Comparison of ENCODE assay signal across 8 cellular contexts in genomic region chr1:11272842-11273594, GRCh38. TPM values are rescaled to one million over a fixed set of nuclear protein-coding genes. Genes with fewer than 3 reads are reported as not detected.
DNase-seq lines count a peak whose midpoint lies in the region; ATAC-seq and TF ChIP-seq lines count a peak whose summit lies in the region.

Gene UBIAD1 (plus strand): TSS chr1:11273198. CDS start chr1:11273532, 334 bp downstream.

- peaks cover 27% of the 10 kb centered on the region for H3K4me1 Mint-ChIP-seq in CD14-positive monocyte

- no peaks in the 10 kb centered on the region for H3K27me3 ChIP-seq in dorsolateral prefrontal cortex

- peak within 1 kb of the TSS; percentile 67 to 96 (median 90) for H3K27ac ChIP-seq in dorsolateral prefrontal cortex

- intact Hi-C loops in CD14-positive monocyte (cut with micrococcal nuclease) = loop anchor here (1.0 to 10.0 kb wide), 3 partner anchors 11 to 632 kb away; partner anchors contain the start of genes MTOR (in 1 of the 2) and TARDBP (in 1 of the 2)
- intact Hi-C loops in dorsolateral prefrontal cortex (cut with DNase I) = loop anchor here in 1 of 2 donors (5.0 to 10.0 kb wide), 2 partner anchors 374 to 462 kb away; partner anchors contain the start of gene AGTRAP
- intact Hi-C loops in lower leg skin (cut with DNase I; ENCODE audit: low total_unique reads) = no loop called here

- DNase-seq in CD14-positive monocyte (ENCODE audit: low spot score) = peak; percentile 83
- DNase-seq in NCI-H774 (lab: John Stamatoyannopoulos, UW) = peak; percentile 54
- DNase-seq in activated CD4-positive, alpha-beta T cell treated with anti-CD3 and anti-CD28 coated beads, Interleukin-2, amount 50 U/mL, for 48 hours = peak; percentile 81 to 83
- DNase-seq in dorsolateral prefrontal cortex = peak; percentile 64 to 87 (median 76)
- peak; percentile 70 to 95 for DNase-seq in lower leg skin (ENCODE audit: low spot score in 2 of 2)
- DNase-seq in stimulated activated CD4-positive, alpha-beta T cell treated with anti-CD3 and anti-CD28 coated beads, Interleukin-4, amount 100 ng/mL, for 4 hours = peak; percentile 78 to 90

- TF ChIP-seq CTCF in CD14-positive monocyte (IDR thresholded peaks at IDR 0.05) (no peak), dorsolateral prefrontal cortex (IDR thresholded peaks at IDR 0.05 in 54 of 56, conservative IDR thresholded peaks at IDR 0.05 in 2 of 56; ENCODE audit: low read depth in 1 of 56, partially characterized antibody in 56 of 56) (peak in 27 of 56 donors; percentile 1 to 53 (median 35)), lower leg skin (IDR thresholded peaks at IDR 0.05) (no peak)

- peak within 1 kb of the TSS; percentile 82 to 87 for H3K4me3 Mint-ChIP-seq in CD14-positive monocyte

- no peak for TF ChIP-seq POLR2A in lower leg skin (IDR thresholded peaks at IDR 0.05)

- H3K4me3 ChIP-seq in dorsolateral prefrontal cortex (peak within 1 kb of the TSS; percentile 64 to 99 (median 92)), lower leg skin (ENCODE audit: low read depth, poor library complexity, severe bottlenecking) (peak within 1 kb of the TSS; percentile 52)

- no peaks in the 10 kb centered on the region for H3K9me3 Mint-ChIP-seq in CD14-positive monocyte

- H3K27ac Mint-ChIP-seq in CD14-positive monocyte = peak within 1 kb of the TSS; percentile 79 to 94 (median 87)

- 0% methylated on average over 21 to 30 of the region's 64 CpGs for WGBS in lower leg skin, 2 donors

- H3K27me3 Mint-ChIP-seq in CD14-positive monocyte (ENCODE audit: low read depth in 3 of 3) = peaks cover 0 to 4% (median 0%) of the 10 kb centered on the region in 3 donors

- H3K36me3 Mint-ChIP-seq in CD14-positive monocyte = peaks cover 18 to 21% of the 10 kb centered on the region in 2 donors

- ATAC-seq in GM19328 (IDR thresholded peaks at IDR 0.05; ENCODE audit: unreplicated experiment) (peak; percentile 82), HG03460 (IDR thresholded peaks at IDR 0.05; ENCODE audit: unreplicated experiment) (peak; percentile 85)

RNA-seq across cellular contexts. Expression of gene UBIAD1, which starts in this region (rescaled TPM):
- polyA plus RNA-seq in CD14-positive monocyte = 10 to 100 TPM in 1 of 2 donors, 1 to 10 TPM in 1; 9.8 to 10.5 TPM
- total RNA-seq in dorsolateral prefrontal cortex = 10 to 100 TPM; 11.4 to 28.1 (median 18.2) TPM
- 10 to 100 TPM in 3 of 4 donors, 1 to 10 TPM in 1; 7.4 to 23.0 (median 14.6) TPM for total RNA-seq in lower leg skin

Comparison
In these comparisons a context has a peak if more than half of its experiments do, and no peak if none do; other contexts are left out.
1. Peak in every context shown above with its lines: DNase-seq, ATAC-seq, H3K4me3 ChIP-seq and H3K27ac ChIP-seq.